Comparison of ENCODE assay signal across 8 cellular contexts in genomic region chr10:102120142-102120986, GRCh38. TPM values are rescaled to one million over a fixed set of nuclear protein-coding genes. Genes with fewer than 3 reads are reported as not detected.
DNase-seq lines count a peak whose midpoint lies in the region; ATAC-seq and TF ChIP-seq lines count a peak whose summit lies in the region.

Gene LDB1 (minus strand): TSS chr10:102120368. CDS start chr10:102120110, 258 bp downstream.

- H3K27ac ChIP-seq in OCI-LY3 (ENCODE audit: low read length), result peak within 1 kb of the TSS; percentile 92

- H3K36me3 Mint-ChIP-seq in CD14-positive monocyte, result no peaks in the 10 kb centered on the region

- peak within 1 kb of the TSS; percentile 89 to 93 for H3K4me3 Mint-ChIP-seq in CD14-positive monocyte

- H2AFZ ChIP-seq in OCI-LY3 (ENCODE audit: low read depth, low read length), result no peak within 1 kb of the TSS; the same call in 1 of the 2 replicates

- intact Hi-C loops in CD14-positive monocyte (cut with micrococcal nuclease), result no loop called here

- peaks cover 53% of the 10 kb centered on the region for H3K4me1 Mint-ChIP-seq in CD14-positive monocyte

- no peaks in the 10 kb centered on the region for H3K27me3 ChIP-seq in OCI-LY3 (ENCODE audit: low read depth, low read length)

- H3K36me3 ChIP-seq in OCI-LY3 (replicated peaks; ENCODE audit: low read depth, low read length), result no peaks in the 10 kb centered on the region

- no peaks in the 10 kb centered on the region for H3K9me3 ChIP-seq in OCI-LY3 (ENCODE audit: insufficient read depth, low read length)

- peaks cover 51% of the 10 kb centered on the region for H3K79me2 ChIP-seq in OCI-LY3 (ENCODE audit: low read length)

- peak within 1 kb of the TSS; percentile 84 to 95 (median 90) for H3K27ac Mint-ChIP-seq in CD14-positive monocyte

- no peaks in the 10 kb centered on the region for H4K20me1 ChIP-seq in OCI-LY3 (ENCODE audit: insufficient read depth, low read length)

- peak; percentile 66 for DNase-seq in CD14-positive monocyte (ENCODE audit: low spot score)
- peak; percentile 59 for DNase-seq in activated T-cell treated with anti-CD3 and anti-CD28 coated beads for 48 hours (ENCODE audit: low read depth)
- DNase-seq in epidermal melanocyte (ENCODE audit: insufficient read length, low spot score), result peak; percentile 66
- peak; percentile 88 for DNase-seq in midbrain (lab: John Stamatoyannopoulos, UW)
- peak; percentile 76 for DNase-seq in stimulated activated CD8-positive, alpha-beta memory T cell treated with anti-CD3 and anti-CD28 coated beads, Interleukin-4, amount 100 ng/mL, for 48 hours

- peak within 1 kb of the TSS; percentile 97 for H3K4me3 ChIP-seq in OCI-LY3 (ENCODE audit: low read length)

- H3K9me3 Mint-ChIP-seq in CD14-positive monocyte, result no peaks in the 10 kb centered on the region

- peaks cover 44% of the 10 kb centered on the region for H3K4me1 ChIP-seq in OCI-LY3 (ENCODE audit: low read length)

- peak within 1 kb of the TSS; percentile 99 for H3K4me2 ChIP-seq in OCI-LY3 (ENCODE audit: low read length)

- no peak for TF ChIP-seq CTCF in CD14-positive monocyte (IDR thresholded peaks at IDR 0.05)
- no peak for TF ChIP-seq CTCF in OCI-LY3 (IDR thresholded peaks at IDR 0.05; ENCODE audit: low read depth, low read length)

- peak within 1 kb of the TSS; percentile 95 for H3K9ac ChIP-seq in OCI-LY3 (ENCODE audit: low read length)

- ATAC-seq in GM19328 (IDR thresholded peaks at IDR 0.05; ENCODE audit: unreplicated experiment) (peak; percentile 73), HG03521 (IDR thresholded peaks at IDR 0.05; ENCODE audit: unreplicated experiment) (peak; percentile 60)

- H3K27me3 Mint-ChIP-seq in CD14-positive monocyte (ENCODE audit: low read depth in 3 of 3), result peaks cover 0 to 6% (median 3%) of the 10 kb centered on the region in 3 donors

RNA-seq across cellular contexts. Expression of gene LDB1, which starts in this region (rescaled TPM):
- 10 to 100 TPM in 1 of 2 donors, 1 to 10 TPM in 1; 8.7 to 21.9 TPM for polyA plus RNA-seq in CD14-positive monocyte

Comparison
In these comparisons a context has a peak if more than half of its experiments do, and no peak if none do; other contexts are left out.
1. Peak in every context shown above with its lines: DNase-seq, ATAC-seq, H3K4me3 ChIP-seq and H3K27ac ChIP-seq.